16 cellular contexts compared by ENCODE assay signal in the genomic region with DNA sequence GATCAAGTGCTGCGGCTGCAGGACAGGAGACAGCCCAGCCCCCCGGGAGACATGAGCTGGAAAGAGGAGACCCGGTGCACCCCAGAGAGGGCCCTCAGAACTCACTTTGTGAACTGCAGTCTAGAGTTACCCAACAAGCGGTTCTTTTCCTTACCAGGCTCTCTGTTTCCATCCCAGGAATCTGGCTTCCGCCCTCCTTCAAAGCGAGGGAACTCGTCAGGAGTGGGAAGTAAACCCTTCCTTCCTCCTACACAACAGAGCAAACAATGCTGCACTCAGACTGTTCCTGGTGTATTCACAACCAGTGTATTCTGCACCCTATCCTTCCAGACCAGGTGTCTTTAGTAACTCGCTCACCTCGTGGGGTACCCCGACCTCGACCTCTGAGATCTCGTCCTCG. TPM values are rescaled to one million over a fixed set of nuclear protein-coding genes. Genes with fewer than 3 reads are reported as not detected.
A peak's percentile ranks its signal among the peaks of the same experiment; 100 is the strongest.
DNase-seq lines count a peak whose midpoint lies in the region; ATAC-seq and TF ChIP-seq lines count a peak whose summit lies in the region.
"Had no signal": no experiment of that assay in that cellular context is flagged by ENCODE, and none has a peak within 500 bp of the region (broad histone marks: within the 10 kb centered on the region; RNA-seq: fewer than 3 reads in every experiment).

No MANE protein-coding gene starts in this region.

- peaks cover 11% of the 10 kb centered on the region for H3K4me1 ChIP-seq in right cardiac atrium (ENCODE audit: control insufficient read depth, insufficient read depth, low read length)
- H3K4me1 ChIP-seq: A549, BE2C, Caco-2 had no signal

- H3K4me3 ChIP-seq in right cardiac atrium (ENCODE audit: low read length) = no peak overlapping the region
- H3K4me3 ChIP-seq: A549 had no signal

- H3K27ac Mint-ChIP-seq in central memory CD8-positive, alpha-beta T cell (ENCODE audit: low read depth) = peak overlapping the region; percentile 8
- H3K27ac Mint-ChIP-seq in nephron progenitor cell = peak overlapping the region; percentile 69
- H3K27ac Mint-ChIP-seq: HFFc6 had no signal

- no peak overlapping the region for H3K27ac ChIP-seq in right cardiac atrium (ENCODE audit: low read length)
- H3K27ac ChIP-seq: A549, C4-2B had no signal

- peaks cover 11% of the 10 kb centered on the region for H3K4me1 Mint-ChIP-seq in central memory CD8-positive, alpha-beta T cell
- peaks cover 14% of the 10 kb centered on the region for H3K4me1 Mint-ChIP-seq in nephron progenitor cell
- H3K4me1 Mint-ChIP-seq: H9 had no signal

- peaks cover 27% of the 10 kb centered on the region for H3K36me3 Mint-ChIP-seq in central memory CD8-positive, alpha-beta T cell (ENCODE audit: insufficient read depth)
- H3K36me3 Mint-ChIP-seq in nephron progenitor cell (ENCODE audit: low read depth) = peaks cover 55% of the 10 kb centered on the region

- DNase-seq in left ventricle myocardium superior (peak; percentile 15), right cardiac atrium (no peak), nephron progenitor cell (no peak), NCI-H2171 treated with DMSO at 0.1 percent for 48 hours (lab: John Stamatoyannopoulos, UW) (no peak), OCI-M2 (lab: John Stamatoyannopoulos, UW; ENCODE audit: unreplicated experiment) (no peak)
- no peak for DNase-seq in central memory CD8-positive, alpha-beta T cell (ENCODE audit: low spot score in 2 of 2)
- DNase-seq: BE2C; Caco-2; CD8-positive, alpha-beta memory T cell; DND-41; GDM1; GOT3; H9; HFFc6 had no signal

- intact Hi-C loops in left ventricle myocardium superior (cut with micrococcal nuclease) = no loop called here
- intact Hi-C loops in right cardiac atrium (cut with DNase I) = no loop called here

- no peaks in the 10 kb centered on the region for H3K9me3 ChIP-seq in right cardiac atrium (ENCODE audit: control insufficient read depth, low read length)
- H3K9me3 ChIP-seq: A549, BE2C, Caco-2 had no signal

- H3K9me3 Mint-ChIP-seq in central memory CD8-positive, alpha-beta T cell = no peaks in the 10 kb centered on the region
- H3K9me3 Mint-ChIP-seq in nephron progenitor cell = no peaks in the 10 kb centered on the region
- H3K9me3 Mint-ChIP-seq: CD8-positive, alpha-beta memory T cell; H9; HFFc6 had no signal

- H3K27me3 Mint-ChIP-seq in central memory CD8-positive, alpha-beta T cell = no peaks in the 10 kb centered on the region
- peaks cover 4% of the 10 kb centered on the region for H3K27me3 Mint-ChIP-seq in nephron progenitor cell (ENCODE audit: low read depth, poor library complexity)
- H3K27me3 Mint-ChIP-seq: CD8-positive, alpha-beta memory T cell had no signal

- no peak overlapping the region for H3K4me3 Mint-ChIP-seq in central memory CD8-positive, alpha-beta T cell
- H3K4me3 Mint-ChIP-seq in nephron progenitor cell = no peak overlapping the region
- H3K4me3 Mint-ChIP-seq: CD8-positive, alpha-beta memory T cell; H9; HFFc6 had no signal

- 89% methylated on average over 13 of the region's 13 CpGs for WGBS in right cardiac atrium

- no peaks in the 10 kb centered on the region for H3K27me3 ChIP-seq in right cardiac atrium (ENCODE audit: control insufficient read depth, insufficient read depth)
- H3K27me3 ChIP-seq: BE2C had no signal

- no peak for ATAC-seq in left ventricle myocardium superior
- ATAC-seq in right cardiac atrium = no peak
- no peak for ATAC-seq in central memory CD8-positive, alpha-beta T cell (replicated peaks; ENCODE audit: extremely low read depth, poor library complexity, severe bottlenecking)
- ATAC-seq: A549 had no signal

- TF ChIP-seq CTCF in nephron progenitor cell (IDR thresholded peaks at IDR 0.05) = no peak

RNA-seq across cellular contexts. Expression of gene SFT2D3, which starts 8.0 kb away (rescaled TPM):
- total RNA-seq in left ventricle myocardium superior = 3.1 TPM
- 1 to 10 TPM; 3.6 to 5.0 (median 4.4) TPM for total RNA-seq in right cardiac atrium
- 3.3 TPM for polyA plus RNA-seq in right cardiac atrium

RNA-seq across cellular contexts. Expression of gene LIMS2, which starts 34.0 kb away (rescaled TPM):
- 274 TPM for total RNA-seq in left ventricle myocardium superior
- total RNA-seq in right cardiac atrium = 100 to 1,000 TPM; 163 to 224 (median 209) TPM
- polyA plus RNA-seq in right cardiac atrium = 178 TPM
